In the genomic region with DNA sequence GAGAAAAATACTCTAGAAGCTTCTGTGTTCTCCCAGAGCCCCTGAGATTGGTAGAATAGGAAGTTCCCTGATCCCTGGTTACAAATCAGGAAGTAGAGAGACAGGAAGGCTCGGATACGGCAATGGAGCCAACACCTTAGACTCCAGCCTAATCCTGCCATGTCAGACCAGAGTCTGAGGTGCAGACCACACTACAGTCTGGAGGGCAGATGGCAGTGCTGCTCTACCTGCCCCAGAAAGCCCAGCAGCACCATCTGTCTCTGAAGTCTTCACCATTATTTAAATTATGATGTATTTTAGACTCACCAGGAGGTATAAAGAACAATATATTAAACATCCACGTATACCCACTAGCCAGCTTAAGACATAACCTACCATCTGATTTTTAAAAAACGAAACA, we compare ENCODE assay signal across 26 cellular contexts.
DNase-seq lines count a peak whose midpoint lies in the region; ATAC-seq lines count a peak whose summit lies in the region.
"Had no signal": no experiment of that assay in that cellular context is flagged by ENCODE, and none has a peak within 500 bp of the region (broad histone marks: within the 10 kb centered on the region; RNA-seq: fewer than 3 reads in every experiment).

No MANE protein-coding gene starts in this region.

- DNase-seq in DMS 273 treated with DMSO at 0.1 percent for 48 hours (lab: John Stamatoyannopoulos, UW), result peak; percentile 58
- DNase-seq in NCI-H2171 treated with DMSO at 0.1 percent for 48 hours (lab: John Stamatoyannopoulos, UW), result peak; percentile 75
- peak; percentile 76 for DNase-seq in cerebellar cortex (ENCODE audit: low spot score)
- DNase-seq in left ventricle myocardium superior, result no peak
- no peak for DNase-seq in AML-193 (lab: John Stamatoyannopoulos, UW)
- no peak for DNase-seq in activated T-helper 1 cell treated with anti-CD3 and anti-CD28 coated beads, Interleukin-12 subunit alpha, Interleukin-12 subunit beta, Interleukin-2, Interleukin-4 antibody, amounts not matched to agents 30 ng/mL and 10 ng/mL and 1 ng/mL, durations not matched to agents 14 hours and 24 hours and 36 hours (ENCODE audit: low spot score)
- no peak for DNase-seq in activated naive CD4-positive, alpha-beta T cell treated with Interleukin-2 at 50 U/mL for 16 hours
- DNase-seq: activated CD4-positive, alpha-beta memory T cell treated with anti-CD3 and anti-CD28 coated beads, Interleukin-2, amount 10 ng/mL, durations not matched to agents 7 days and 5 days; activated naive CD8-positive, alpha-beta T cell treated with anti-CD3 and anti-CD28 coated beads for 36 hours; CD8-positive, alpha-beta memory T cell; effector memory CD8-positive, alpha-beta T cell; foreskin fibroblast; GDM1; H9; Karpas-422; lower lobe of right lung; naive thymus-derived CD4-positive, alpha-beta T cell; NCI-H1436 treated with DMSO at 0.1 percent for 48 hours; NCI-H510A; NK-92 treated with Interleukin-12 subunit alpha and Interleukin-12 subunit beta, amount 100 ng/mL, for 24 hours; PC-9; stimulated activated CD4-positive, alpha-beta T cell treated with anti-CD3 and anti-CD28 coated beads, Interleukin-4, amount 100 ng/mL, for 1 hour; T-helper 2 cell; transverse colon had no signal

- peak; percentile 34 for ATAC-seq in left ventricle myocardium superior
- ATAC-seq: effector memory CD8-positive, alpha-beta T cell; esophagus mucosa; lower lobe of right lung; naive thymus-derived CD4-positive, alpha-beta T cell had no signal

- H3K4me1 Mint-ChIP-seq in activated T-helper 1 cell treated with anti-CD3 and anti-CD28 coated beads, Interleukin-12 subunit alpha, Interleukin-12 subunit beta, Interleukin-2, Interleukin-4 antibody, amounts not matched to agents 30 ng/mL and 10 ng/mL and 1 ng/mL, durations not matched to agents 14 hours and 24 hours and 36 hours (ENCODE audit: low read depth), result no peaks in the 10 kb centered on the region
- H3K4me1 Mint-ChIP-seq: activated CD4-positive, alpha-beta memory T cell treated with anti-CD3 and anti-CD28 coated beads, Interleukin-2, amount 10 ng/mL, durations not matched to agents 7 days and 5 days; activated naive CD8-positive, alpha-beta T cell treated with anti-CD3 and anti-CD28 coated beads for 36 hours; CD8-positive, alpha-beta memory T cell; naive thymus-derived CD4-positive, alpha-beta T cell had no signal

- no peak overlapping the region for H3K4me3 Mint-ChIP-seq in activated T-helper 1 cell treated with anti-CD3 and anti-CD28 coated beads, Interleukin-12 subunit alpha, Interleukin-12 subunit beta, Interleukin-2, Interleukin-4 antibody, amounts not matched to agents 30 ng/mL and 10 ng/mL and 1 ng/mL, durations not matched to agents 14 hours and 24 hours and 36 hours
- H3K4me3 Mint-ChIP-seq: activated CD4-positive, alpha-beta memory T cell treated with anti-CD3 and anti-CD28 coated beads, Interleukin-2, amount 10 ng/mL, durations not matched to agents 7 days and 5 days; activated naive CD8-positive, alpha-beta T cell treated with anti-CD3 and anti-CD28 coated beads for 36 hours; CD8-positive, alpha-beta memory T cell; effector memory CD8-positive, alpha-beta T cell; H9; naive thymus-derived CD4-positive, alpha-beta T cell had no signal

- no peak overlapping the region for H3K27ac Mint-ChIP-seq in activated T-helper 1 cell treated with anti-CD3 and anti-CD28 coated beads, Interleukin-12 subunit alpha, Interleukin-12 subunit beta, Interleukin-2, Interleukin-4 antibody, amounts not matched to agents 30 ng/mL and 10 ng/mL and 1 ng/mL, durations not matched to agents 14 hours and 24 hours and 36 hours
- H3K27ac Mint-ChIP-seq: activated CD4-positive, alpha-beta memory T cell treated with anti-CD3 and anti-CD28 coated beads, Interleukin-2, amount 10 ng/mL, durations not matched to agents 7 days and 5 days; H9; progenitor cell of endocrine pancreas had no signal

- H3K36me3 Mint-ChIP-seq in activated T-helper 1 cell treated with anti-CD3 and anti-CD28 coated beads, Interleukin-12 subunit alpha, Interleukin-12 subunit beta, Interleukin-2, Interleukin-4 antibody, amounts not matched to agents 30 ng/mL and 10 ng/mL and 1 ng/mL, durations not matched to agents 14 hours and 24 hours and 36 hours (ENCODE audit: low read depth), result peaks cover 32% of the 10 kb centered on the region

- H3K9me3 Mint-ChIP-seq in activated T-helper 1 cell treated with anti-CD3 and anti-CD28 coated beads, Interleukin-12 subunit alpha, Interleukin-12 subunit beta, Interleukin-2, Interleukin-4 antibody, amounts not matched to agents 30 ng/mL and 10 ng/mL and 1 ng/mL, durations not matched to agents 14 hours and 24 hours and 36 hours, result no peaks in the 10 kb centered on the region
- H3K9me3 Mint-ChIP-seq: activated CD4-positive, alpha-beta memory T cell treated with anti-CD3 and anti-CD28 coated beads, Interleukin-2, amount 10 ng/mL, durations not matched to agents 7 days and 5 days; activated naive CD8-positive, alpha-beta T cell treated with anti-CD3 and anti-CD28 coated beads for 36 hours; CD8-positive, alpha-beta memory T cell; effector memory CD8-positive, alpha-beta T cell; H9; naive thymus-derived CD4-positive, alpha-beta T cell had no signal

- intact Hi-C loops in left ventricle myocardium superior (cut with micrococcal nuclease), result no loop called here
- intact Hi-C loops in activated T-helper 1 cell treated with anti-CD3 and anti-CD28 coated beads, Interleukin-12 subunit alpha, Interleukin-12 subunit beta, Interleukin-2, Interleukin-4 antibody, amounts not matched to agents 30 ng/mL and 10 ng/mL and 1 ng/mL, durations not matched to agents 14 hours and 24 hours and 36 hours (cut with micrococcal nuclease), result no loop called here

- H3K27me3 Mint-ChIP-seq in activated T-helper 1 cell treated with anti-CD3 and anti-CD28 coated beads, Interleukin-12 subunit alpha, Interleukin-12 subunit beta, Interleukin-2, Interleukin-4 antibody, amounts not matched to agents 30 ng/mL and 10 ng/mL and 1 ng/mL, durations not matched to agents 14 hours and 24 hours and 36 hours (ENCODE audit: insufficient read depth), result no peaks in the 10 kb centered on the region
- H3K27me3 Mint-ChIP-seq: activated CD4-positive, alpha-beta memory T cell treated with anti-CD3 and anti-CD28 coated beads, Interleukin-2, amount 10 ng/mL, durations not matched to agents 7 days and 5 days; activated naive CD8-positive, alpha-beta T cell treated with anti-CD3 and anti-CD28 coated beads for 36 hours; CD8-positive, alpha-beta memory T cell; effector memory CD8-positive, alpha-beta T cell; naive thymus-derived CD4-positive, alpha-beta T cell; progenitor cell of endocrine pancreas had no signal

Comparison
In these comparisons a context has a peak if more than half of its experiments do, and no peak if none do; other contexts are left out.
1. DNase-seq: peak in DMS 273 treated with DMSO at 0.1 percent for 48 hours (single experiment), NCI-H2171 treated with DMSO at 0.1 percent for 48 hours (single experiment) and cerebellar cortex (single experiment); none in left ventricle myocardium superior (single experiment), AML-193 (0 of 2), activated T-helper 1 cell treated with anti-CD3 and anti-CD28 coated beads, Interleukin-12 subunit alpha, Interleukin-12 subunit beta, Interleukin-2, Interleukin-4 antibody, amounts not matched to agents 30 ng/mL and 10 ng/mL and 1 ng/mL, durations not matched to agents 14 hours and 24 hours and 36 hours (single experiment) and activated naive CD4-positive, alpha-beta T cell treated with Interleukin-2 at 50 U/mL for 16 hours (single experiment).